In genomic region chr11:57568330-57568766, GRCh38 we compare ENCODE assay signal across 8 cellular contexts. TPM values are rescaled to one million over a fixed set of nuclear protein-coding genes. Genes with fewer than 3 reads are reported as not detected.
DNase-seq lines count a peak whose midpoint lies in the region; ATAC-seq and TF ChIP-seq lines count a peak whose summit lies in the region.

No MANE protein-coding gene starts in this region.

- H3K27ac Mint-ChIP-seq in progenitor cell of endocrine pancreas, result peak overlapping the region; percentile 98

- no peaks in the 10 kb centered on the region for H3K36me3 Mint-ChIP-seq in progenitor cell of endocrine pancreas (ENCODE audit: insufficient read depth)

- TF ChIP-seq CTCF in GM13977 (IDR thresholded peaks at IDR 0.05; ENCODE audit: extremely low read depth, insufficient read depth, missing control alignments) (peak; percentile 92), foreskin fibroblast (IDR thresholded peaks at IDR 0.05; ENCODE audit: low read depth, low read length) (peak; percentile 87), progenitor cell of endocrine pancreas (IDR thresholded peaks at IDR 0.05; ENCODE audit: unreplicated experiment) (peak; percentile 88)

- H3K4me3 Mint-ChIP-seq in progenitor cell of endocrine pancreas (ENCODE audit: low read depth), result peak overlapping the region; percentile 95

- peaks cover 22% of the 10 kb centered on the region for H3K4me1 Mint-ChIP-seq in progenitor cell of endocrine pancreas (ENCODE audit: low read depth)

- peak overlapping the region; percentile 74 to 89 for H3K4me3 ChIP-seq in foreskin fibroblast (ENCODE audit: low read depth in 1 of 2, low read length in 2 of 2)

- peak; percentile 6 for ATAC-seq in HG02588 (IDR thresholded peaks at IDR 0.05; ENCODE audit: unreplicated experiment)

- H3K27me3 Mint-ChIP-seq in progenitor cell of endocrine pancreas, result no peaks in the 10 kb centered on the region

- DNase-seq in GM13977 (ENCODE audit: low spot score) (no peak), NCI-H2196 (lab: John Stamatoyannopoulos, UW; ENCODE audit: unreplicated experiment) (peak; percentile 89), activated T-cell treated with anti-CD3 and anti-CD28 coated beads for 4 hours (peak; percentile 86), foreskin fibroblast (peak; percentile 72 to 92), progenitor cell of endocrine pancreas (ENCODE audit: low spot score, unreplicated experiment) (no peak), NCI-H774 (lab: John Stamatoyannopoulos, UW) (no peak), SHP77 (lab: John Stamatoyannopoulos, UW) (no peak)

- in situ Hi-C loops in GM13977 (cut with MboI; ENCODE audit: low pct_unique_long_range_greater_than_20kb, low sequenced_read_pairs, unreplicated experiment), result loop anchor here (25.0 kb wide), 1 partner anchor 244 kb away; no protein-coding TSS in a partner anchor

- no peaks in the 10 kb centered on the region for H3K9me3 Mint-ChIP-seq in progenitor cell of endocrine pancreas (ENCODE audit: low read depth)

RNA-seq across cellular contexts. Expression of gene UBE2L6, which starts 0.9 kb away (rescaled TPM):
- total RNA-seq in progenitor cell of endocrine pancreas, result 30.6 and 34.3 TPM in 2 replicates

RNA-seq across cellular contexts. Expression of gene SERPING1, which starts 29.1 kb away (rescaled TPM):
- total RNA-seq in progenitor cell of endocrine pancreas, result 190 and 196 TPM in 2 replicates

RNA-seq across cellular contexts. Expression of gene SMTNL1, which starts 31.0 kb away (rescaled TPM):
- total RNA-seq in progenitor cell of endocrine pancreas, result not detected in 2 replicates

RNA-seq across cellular contexts. Expression of gene TIMM10, which starts 37.8 kb away (rescaled TPM):
- 63.4 and 63.5 TPM in 2 replicates for total RNA-seq in progenitor cell of endocrine pancreas

RNA-seq across cellular contexts. Expression of gene SLC43A1, which starts 52.8 kb away (rescaled TPM):
- total RNA-seq in progenitor cell of endocrine pancreas, result 46.9 and 48.5 TPM in 2 replicates

Comparison
In these comparisons a context has a peak if more than half of its experiments do, and no peak if none do; other contexts are left out.
1. DNase-seq: peak in NCI-H2196 (single experiment), activated T-cell treated with anti-CD3 and anti-CD28 coated beads for 4 hours (single experiment) and foreskin fibroblast (2 of 2); none in GM13977 (single experiment), progenitor cell of endocrine pancreas (single experiment), NCI-H774 (single experiment) and SHP77 (0 of 2).
2. Peak in every context shown above with its lines, with median percentiles within 50 percentile points of each other: CTCF ChIP-seq.